In genomic region chr1:156524481-156524869, GRCh38 we compare ENCODE assay signal across 2 cellular contexts.
A peak's percentile ranks its signal among the peaks of the same experiment; 100 is the strongest.
TF ChIP-seq lines count a peak whose summit lies in the region.

No MANE protein-coding gene starts in this region.

TF ChIP-seq in GM12891, 5 proteins besides CTCF, POLR2A, EP300 and RAD21:
- TF ChIP-seq PAX5 (IDR thresholded peaks at IDR 0.05; ENCODE audit: insufficient read depth, low read length, severe bottlenecking) (no peak), POU2F2 (IDR thresholded peaks at IDR 0.05; ENCODE audit: low read depth, low read length) (peak; percentile 56; the same call in 1 of the 2 replicates)

TF ChIP-seq in K562, 482 proteins besides CTCF, POLR2A, EP300 and RAD21:
- TF ChIP-seq, protein P1, sequence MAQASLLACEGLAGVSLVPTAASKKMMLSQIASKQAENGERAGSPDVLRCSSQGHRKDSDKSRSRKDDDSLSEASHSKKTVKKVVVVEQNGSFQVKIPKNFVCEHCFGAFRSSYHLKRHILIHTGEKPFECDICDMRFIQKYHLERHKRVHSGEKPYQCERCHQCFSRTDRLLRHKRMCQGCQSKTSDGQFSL (CRISPR knock-in tag; IDR thresholded peaks at IDR 0.05) = peak; percentile 92
- TF ChIP-seq, protein P1 (tag; IDR thresholded peaks at IDR 0.05) = peak in 1 of 2 experiments; percentile 61; a peak in 2 of 4 replicates
- 0 out of 2 replicates have a peak, but pooled peaks have one; percentile 12 for TF ChIP-seq EP400 (IDR thresholded peaks at IDR 0.05)
- TF ChIP-seq YY1 (IDR thresholded peaks at IDR 0.05; ENCODE audit: borderline replicate concordance in 1 of 3, control insufficient read depth in 1 of 3, extremely low read depth in 1 of 3, insufficient read depth in 3 of 3, insufficient read length in 1 of 3, insufficient replicate concordance in 2 of 3, low read depth in 1 of 3, low read length in 2 of 3) = peak in 1 of 3 experiments; percentile 18
- TF ChIP-seq MXI1 (IDR thresholded peaks at IDR 0.05; ENCODE audit: low read depth, low read length) = no peak
- no peak for TF ChIP-seq MECOM (CRISPR knock-in tag; IDR thresholded peaks at IDR 0.05)
- TF ChIP-seq SOX6 (IDR thresholded peaks at IDR 0.05) = 0 out of 2 replicates have a peak, but pooled peaks have one; percentile 6
- 0 out of 2 replicates have a peak, but pooled peaks have one; percentile 18 for TF ChIP-seq CTBP1 (IDR thresholded peaks at IDR 0.05; ENCODE audit: borderline replicate concordance)
- peak; percentile 73 for TF ChIP-seq CEBPB (tag; IDR thresholded peaks at IDR 0.05)
- TF ChIP-seq, protein P2, sequence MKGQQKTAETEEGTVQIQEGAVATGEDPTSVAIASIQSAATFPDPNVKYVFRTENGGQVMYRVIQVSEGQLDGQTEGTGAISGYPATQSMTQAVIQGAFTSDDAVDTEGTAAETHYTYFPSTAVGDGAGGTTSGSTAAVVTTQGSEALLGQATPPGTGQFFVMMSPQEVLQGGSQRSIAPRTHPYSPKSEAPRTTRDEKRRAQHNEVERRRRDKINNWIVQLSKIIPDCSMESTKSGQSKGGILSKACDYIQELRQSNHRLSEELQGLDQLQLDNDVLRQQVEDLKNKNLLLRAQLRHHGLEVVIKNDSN (CRISPR knock-in tag; IDR thresholded peaks at IDR 0.05) = peak; percentile 68
- TF ChIP-seq IRF2 (CRISPR knock-in tag; IDR thresholded peaks at IDR 0.05) = no peak
- peak; percentile 70; the same call in 1 of the 2 replicates for TF ChIP-seq TOE1 (IDR thresholded peaks at IDR 0.05; ENCODE audit: borderline replicate concordance)
- no peak for TF ChIP-seq TOE1 (CRISPR knock-in tag; IDR thresholded peaks at IDR 0.05; ENCODE audit: borderline replicate concordance, low read depth)
- no peak for TF ChIP-seq ZFP91 (CRISPR knock-in tag; IDR thresholded peaks at IDR 0.05)
- TF ChIP-seq MEIS2 (IDR thresholded peaks at IDR 0.05; ENCODE audit: partially characterized antibody) = peak; percentile 64
- peak; percentile 60; the same call in 1 of the 2 replicates for TF ChIP-seq RAD51 (IDR thresholded peaks at IDR 0.05; ENCODE audit: borderline replicate concordance, low read depth)
- TF ChIP-seq, protein P3, sequence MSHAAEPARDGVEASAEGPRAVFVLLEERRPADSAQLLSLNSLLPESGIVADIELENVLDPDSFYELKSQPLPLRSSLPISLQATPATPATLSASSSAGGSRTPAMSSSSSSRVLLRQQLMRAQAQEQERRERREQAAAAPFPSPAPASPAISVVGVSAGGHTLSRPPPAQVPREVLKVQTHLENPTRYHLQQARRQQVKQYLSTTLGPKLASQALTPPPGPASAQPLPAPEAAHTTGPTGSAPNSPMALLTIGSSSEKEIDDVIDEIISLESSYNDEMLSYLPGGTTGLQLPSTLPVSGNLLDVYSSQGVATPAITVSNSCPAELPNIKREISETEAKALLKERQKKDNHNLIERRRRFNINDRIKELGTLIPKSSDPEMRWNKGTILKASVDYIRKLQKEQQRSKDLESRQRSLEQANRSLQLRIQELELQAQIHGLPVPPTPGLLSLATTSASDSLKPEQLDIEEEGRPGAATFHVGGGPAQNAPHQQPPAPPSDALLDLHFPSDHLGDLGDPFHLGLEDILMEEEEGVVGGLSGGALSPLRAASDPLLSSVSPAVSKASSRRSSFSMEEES (CRISPR knock-in tag; IDR thresholded peaks at IDR 0.05) = peak; percentile 44
- TF ChIP-seq, protein P4, sequence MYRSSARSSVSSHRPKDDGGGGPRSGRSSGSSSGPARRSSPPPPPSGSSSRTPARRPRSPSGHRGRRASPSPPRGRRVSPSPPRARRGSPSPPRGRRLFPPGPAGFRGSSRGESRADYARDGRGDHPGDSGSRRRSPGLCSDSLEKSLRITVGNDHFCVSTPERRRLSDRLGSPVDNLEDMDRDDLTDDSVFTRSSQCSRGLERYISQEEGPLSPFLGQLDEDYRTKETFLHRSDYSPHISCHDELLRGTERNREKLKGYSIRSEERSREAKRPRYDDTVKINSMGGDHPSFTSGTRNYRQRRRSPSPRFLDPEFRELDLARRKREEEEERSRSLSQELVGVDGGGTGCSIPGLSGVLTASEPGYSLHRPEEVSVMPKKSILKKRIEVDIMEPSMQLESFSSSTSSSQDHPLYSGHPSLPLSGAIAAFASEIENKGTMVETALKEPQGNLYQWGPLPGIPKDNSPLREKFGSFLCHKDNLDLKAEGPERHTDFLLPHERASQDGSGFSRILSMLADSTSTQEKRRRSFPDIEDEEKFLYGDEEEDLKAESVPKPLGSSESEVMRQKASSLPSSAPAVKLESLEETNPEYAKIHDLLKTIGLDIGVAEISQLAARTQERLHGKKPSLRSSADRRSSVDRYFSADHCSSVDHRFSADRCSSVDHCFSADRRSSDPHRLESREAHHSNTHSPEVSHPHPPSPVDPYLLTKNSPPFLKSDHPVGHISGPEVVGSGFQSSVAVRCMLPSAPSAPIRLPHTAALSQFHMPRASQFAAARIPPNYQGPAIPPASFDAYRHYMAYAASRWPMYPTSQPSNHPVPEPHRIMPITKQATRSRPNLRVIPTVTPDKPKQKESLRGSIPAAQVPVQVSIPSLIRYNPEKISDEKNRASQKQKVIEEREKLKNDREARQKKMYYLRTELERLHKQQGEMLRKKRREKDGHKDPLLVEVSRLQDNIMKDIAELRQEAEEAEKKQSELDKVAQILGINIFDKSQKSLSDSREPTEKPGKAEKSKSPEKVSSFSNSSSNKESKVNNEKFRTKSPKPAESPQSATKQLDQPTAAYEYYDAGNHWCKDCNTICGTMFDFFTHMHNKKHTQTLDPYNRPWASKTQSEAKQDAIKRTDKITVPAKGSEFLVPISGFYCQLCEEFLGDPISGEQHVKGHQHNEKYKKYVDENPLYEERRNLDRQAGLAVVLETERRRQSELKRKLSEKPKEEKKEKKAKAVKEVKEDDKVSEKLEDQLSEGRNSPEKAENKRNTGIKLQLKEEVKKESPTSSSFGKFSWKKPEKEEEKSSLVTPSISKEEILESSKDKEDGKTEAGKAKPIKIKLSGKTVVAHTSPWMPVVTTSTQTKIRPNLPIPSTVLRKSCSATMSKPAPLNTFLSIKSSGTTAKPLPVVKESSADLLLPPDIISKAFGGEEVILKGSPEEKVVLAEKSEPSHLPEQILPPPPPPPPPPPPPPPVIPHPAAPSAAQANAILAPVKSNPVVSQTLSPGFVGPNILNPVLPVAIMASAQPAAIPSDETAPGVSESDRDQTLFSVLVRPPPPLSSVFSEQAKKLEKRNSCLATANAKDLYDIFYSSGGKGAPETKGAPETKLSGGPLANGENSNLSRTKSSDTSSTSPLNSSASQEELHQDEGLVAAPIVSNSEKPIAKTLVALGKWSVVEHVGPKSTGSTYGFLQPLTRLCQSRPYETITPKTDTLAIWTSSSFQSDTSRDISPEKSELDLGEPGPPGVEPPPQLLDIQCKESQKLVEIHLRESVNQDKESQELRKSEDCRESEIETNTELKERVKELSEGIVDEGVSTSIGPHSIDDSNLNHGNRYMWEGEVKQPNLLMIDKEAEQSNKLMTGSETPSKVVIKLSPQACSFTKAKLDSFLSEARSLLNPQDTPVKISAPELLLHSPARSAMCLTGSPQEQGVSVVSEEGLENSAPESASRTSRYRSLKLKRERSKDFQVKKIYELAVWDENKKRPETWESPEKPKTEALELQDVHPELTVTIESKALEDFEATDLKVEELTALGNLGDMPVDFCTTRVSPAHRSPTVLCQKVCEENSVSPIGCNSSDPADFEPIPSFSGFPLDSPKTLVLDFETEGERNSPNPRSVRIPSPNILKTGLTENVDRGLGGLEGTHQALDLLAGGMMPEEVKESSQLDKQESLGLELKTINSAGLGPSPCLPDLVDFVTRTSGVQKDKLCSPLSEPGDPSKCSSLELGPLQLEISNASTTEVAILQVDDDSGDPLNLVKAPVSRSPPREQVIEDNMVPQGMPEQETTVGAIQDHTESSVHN (IDR thresholded peaks at IDR 0.05; ENCODE audit: borderline replicate concordance in 1 of 2, low read depth in 1 of 2) = 0 out of 4 replicates have a peak, but pooled peaks of 1 of the 2 experiments have one; percentile 21
- TF ChIP-seq SMARCC2 (IDR thresholded peaks at IDR 0.05; ENCODE audit: low read depth) = no peak; the same call in 1 of the 2 replicates
- TF ChIP-seq, protein P5, sequence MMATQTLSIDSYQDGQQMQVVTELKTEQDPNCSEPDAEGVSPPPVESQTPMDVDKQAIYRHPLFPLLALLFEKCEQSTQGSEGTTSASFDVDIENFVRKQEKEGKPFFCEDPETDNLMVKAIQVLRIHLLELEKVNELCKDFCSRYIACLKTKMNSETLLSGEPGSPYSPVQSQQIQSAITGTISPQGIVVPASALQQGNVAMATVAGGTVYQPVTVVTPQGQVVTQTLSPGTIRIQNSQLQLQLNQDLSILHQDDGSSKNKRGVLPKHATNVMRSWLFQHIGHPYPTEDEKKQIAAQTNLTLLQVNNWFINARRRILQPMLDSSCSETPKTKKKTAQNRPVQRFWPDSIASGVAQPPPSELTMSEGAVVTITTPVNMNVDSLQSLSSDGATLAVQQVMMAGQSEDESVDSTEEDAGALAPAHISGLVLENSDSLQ (IDR thresholded peaks at IDR 0.05) = peak; percentile 86
- peak; percentile 34; the same call in 1 of the 2 replicates for TF ChIP-seq CEBPG (CRISPR knock-in tag; IDR thresholded peaks at IDR 0.05)
- TF ChIP-seq CEBPG (tag; conservative IDR thresholded peaks at IDR 0.05 in 1 of 2, IDR thresholded peaks at IDR 0.05 in 1 of 2) = peak in 1 of 2 experiments; percentile 45; a peak in 2 of 4 replicates
- TF ChIP-seq, protein P6, sequence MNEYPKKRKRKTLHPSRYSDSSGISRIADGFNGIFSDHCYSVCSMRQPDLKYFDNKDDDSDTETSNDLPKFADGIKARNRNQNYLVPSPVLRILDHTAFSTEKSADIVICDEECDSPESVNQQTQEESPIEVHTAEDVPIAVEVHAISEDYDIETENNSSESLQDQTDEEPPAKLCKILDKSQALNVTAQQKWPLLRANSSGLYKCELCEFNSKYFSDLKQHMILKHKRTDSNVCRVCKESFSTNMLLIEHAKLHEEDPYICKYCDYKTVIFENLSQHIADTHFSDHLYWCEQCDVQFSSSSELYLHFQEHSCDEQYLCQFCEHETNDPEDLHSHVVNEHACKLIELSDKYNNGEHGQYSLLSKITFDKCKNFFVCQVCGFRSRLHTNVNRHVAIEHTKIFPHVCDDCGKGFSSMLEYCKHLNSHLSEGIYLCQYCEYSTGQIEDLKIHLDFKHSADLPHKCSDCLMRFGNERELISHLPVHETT (CRISPR knock-in tag; conservative IDR thresholded peaks at IDR 0.05 in 1 of 2, IDR thresholded peaks at IDR 0.05 in 1 of 2) = 0 out of 4 replicates have a peak, but pooled peaks of 1 of the 2 experiments have one; percentile 51
- no peak for TF ChIP-seq ARID2 (IDR thresholded peaks at IDR 0.05)
- TF ChIP-seq HCFC1 (IDR thresholded peaks at IDR 0.05; ENCODE audit: low read depth, low read length) = no peak
- TF ChIP-seq HDAC2 (IDR thresholded peaks at IDR 0.05) = 0 out of 2 replicates have a peak, but pooled peaks have one; percentile 5
- no peak for TF ChIP-seq FOS (IDR thresholded peaks at IDR 0.05; ENCODE audit: extremely low read depth, insufficient read length)
- TF ChIP-seq ZNF41 (CRISPR knock-in tag; conservative IDR thresholded peaks at IDR 0.05) = no peak
- TF ChIP-seq, protein P7, sequence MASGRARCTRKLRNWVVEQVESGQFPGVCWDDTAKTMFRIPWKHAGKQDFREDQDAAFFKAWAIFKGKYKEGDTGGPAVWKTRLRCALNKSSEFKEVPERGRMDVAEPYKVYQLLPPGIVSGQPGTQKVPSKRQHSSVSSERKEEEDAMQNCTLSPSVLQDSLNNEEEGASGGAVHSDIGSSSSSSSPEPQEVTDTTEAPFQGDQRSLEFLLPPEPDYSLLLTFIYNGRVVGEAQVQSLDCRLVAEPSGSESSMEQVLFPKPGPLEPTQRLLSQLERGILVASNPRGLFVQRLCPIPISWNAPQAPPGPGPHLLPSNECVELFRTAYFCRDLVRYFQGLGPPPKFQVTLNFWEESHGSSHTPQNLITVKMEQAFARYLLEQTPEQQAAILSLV (tag; IDR thresholded peaks at IDR 0.05) = peak; percentile 24; the same call in 1 of the 2 replicates
